ENCODE assay signal across 7 cellular contexts in the genomic region with DNA sequence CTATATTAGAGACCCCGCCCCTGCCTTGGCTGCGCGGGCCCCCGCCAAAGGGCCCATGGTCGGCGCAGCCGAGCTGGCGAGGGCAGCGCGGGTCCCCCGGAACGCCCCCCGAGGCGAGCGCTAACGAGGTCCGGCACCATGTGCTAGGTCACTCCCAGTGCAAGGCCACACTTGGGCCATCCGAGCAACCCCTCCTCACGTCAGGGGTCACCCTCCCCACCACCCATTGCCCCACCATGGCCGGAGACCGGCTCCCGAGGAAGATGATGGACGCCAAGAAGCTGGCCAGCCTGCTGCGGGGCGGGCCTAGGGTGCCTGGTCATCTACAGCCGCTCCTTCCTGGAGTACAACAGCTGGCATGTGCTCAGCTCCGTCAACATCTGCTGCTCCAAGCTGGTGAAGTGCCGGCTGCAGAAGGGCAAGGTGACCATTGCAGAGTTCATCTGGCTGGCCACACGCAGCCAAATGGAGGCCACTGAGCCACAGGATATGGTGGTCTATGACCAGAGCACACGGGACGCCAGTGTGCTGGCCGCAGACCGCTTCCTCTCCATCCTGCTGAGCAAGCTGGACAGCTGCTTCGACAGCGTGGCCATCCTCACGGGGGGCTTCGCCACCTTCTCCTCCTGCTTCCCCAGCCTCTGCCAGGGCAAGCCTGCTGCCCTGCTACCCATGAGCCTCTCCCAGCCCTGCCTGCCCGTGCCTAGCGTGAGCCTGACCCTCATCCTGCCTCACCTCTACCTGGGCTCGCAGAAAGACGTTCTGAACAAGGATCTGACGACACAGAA. TPM values are rescaled to one million over a fixed set of nuclear protein-coding genes. Genes with fewer than 3 reads are reported as not detected.
DNase-seq lines count a peak whose midpoint lies in the region; ATAC-seq and TF ChIP-seq lines count a peak whose summit lies in the region.
"Had no signal": no experiment of that assay in that cellular context is flagged by ENCODE, and none has a peak within 500 bp of the region (broad histone marks: within the 10 kb centered on the region; RNA-seq: fewer than 3 reads in every experiment).

No MANE protein-coding gene starts in this region.

- no peaks in the 10 kb centered on the region for H3F3A ChIP-seq in OCI-LY1 (ENCODE audit: insufficient read depth, low read length)

- intact Hi-C loops in sigmoid colon (cut with DNase I), result no loop called here

- no peak for DNase-seq in coronary artery (ENCODE audit: low spot score)
- DNase-seq in sigmoid colon, result no peak
- DNase-seq: NCI-H1105 treated with DMSO at 0.1 percent for 48 hours, T1000 had no signal

- ATAC-seq in GM21423 (IDR thresholded peaks at IDR 0.05; ENCODE audit: unreplicated experiment) (no peak), GM19452 (IDR thresholded peaks at IDR 0.05; ENCODE audit: unreplicated experiment) (no peak)

- no peaks in the 10 kb centered on the region for H4K20me1 ChIP-seq in OCI-LY1 (ENCODE audit: insufficient read depth, low read length)

- peak overlapping the region; percentile 71 for H3K4me3 ChIP-seq in OCI-LY1 (ENCODE audit: low read depth, low read length, poor library complexity, severe bottlenecking)
- peak overlapping the region; percentile 98 for H3K4me3 ChIP-seq in coronary artery
- peak overlapping the region in 3 of 4 donors; percentile 71 to 91 (median 76) for H3K4me3 ChIP-seq in sigmoid colon

- peaks cover 12% of the 10 kb centered on the region; the same call in 1 of the 2 replicates for H3K79me2 ChIP-seq in OCI-LY1 (ENCODE audit: insufficient read depth, low read length)

- H3K9ac ChIP-seq in OCI-LY1 (ENCODE audit: low read length), result no peak overlapping the region; the same call in 1 of the 2 replicates

- 91 to 93% methylated on average over 42 of the region's 42 CpGs for WGBS in sigmoid colon, 2 donors

- peaks cover 24% of the 10 kb centered on the region for H3K36me3 ChIP-seq in OCI-LY1 (ENCODE audit: insufficient read depth, low read length)
- H3K36me3 ChIP-seq in sigmoid colon, result peaks cover 0 to 51% (median 9%) of the 10 kb centered on the region in 4 donors

- H3K27me3 ChIP-seq in OCI-LY1 (ENCODE audit: insufficient read depth, low read length) (no peaks in the 10 kb centered on the region), sigmoid colon (no peaks in the 10 kb centered on the region)

- H3K9me3 ChIP-seq in OCI-LY1 (ENCODE audit: low read length), result no peaks in the 10 kb centered on the region
- H3K9me3 ChIP-seq in sigmoid colon, result no peaks in the 10 kb centered on the region

- peak overlapping the region; percentile 77; the same call in 1 of the 2 replicates for H3K4me2 ChIP-seq in OCI-LY1 (ENCODE audit: low read length)

- no peak overlapping the region for H3K27ac ChIP-seq in OCI-LY1 (ENCODE audit: low read depth, low read length, poor library complexity, severe bottlenecking)
- peak overlapping the region in 1 of 2 donors; percentile 12 for H3K27ac ChIP-seq in coronary artery
- H3K27ac ChIP-seq in sigmoid colon, result peak overlapping the region; percentile 88 to 94 (median 92)

- H2AFZ ChIP-seq in OCI-LY1 (ENCODE audit: low read length), result no peak overlapping the region

- TF ChIP-seq CTCF in OCI-LY1 (IDR thresholded peaks at IDR 0.05; ENCODE audit: low read length), result no peak
- no peak for TF ChIP-seq CTCF in coronary artery (IDR thresholded peaks at IDR 0.05)
- no peak for TF ChIP-seq CTCF in sigmoid colon (IDR thresholded peaks at IDR 0.05)

- TF ChIP-seq EP300 in sigmoid colon (IDR thresholded peaks at IDR 0.05), result no peak

- no peak for TF ChIP-seq POLR2A in sigmoid colon (IDR thresholded peaks at IDR 0.05)

- H3K9me2 ChIP-seq in OCI-LY1 (ENCODE audit: low read depth, low read length), result no peaks in the 10 kb centered on the region

- peaks cover 18% of the 10 kb centered on the region for H3K4me1 ChIP-seq in OCI-LY1 (ENCODE audit: insufficient read depth, low read length, severe bottlenecking)
- peaks cover 0 to 52% (median 29%) of the 10 kb centered on the region in 4 donors for H3K4me1 ChIP-seq in sigmoid colon

RNA-seq across cellular contexts. Expression of a gene that starts 12.4 kb away (rescaled TPM):
- 10 to 100 TPM; 34.9 to 42.7 (median 39.0) TPM for total RNA-seq in sigmoid colon
- polyA plus RNA-seq in sigmoid colon, result 10 to 100 TPM; 25.2 to 52.3 (median 29.8) TPM

RNA-seq across cellular contexts. Expression of a gene that starts 33.9 kb away (rescaled TPM):
- 1 to 10 TPM; 4.5 to 5.9 (median 5.6) TPM for total RNA-seq in sigmoid colon
- 1 to 10 TPM; 1.2 to 4.7 (median 1.8) TPM for polyA plus RNA-seq in sigmoid colon

RNA-seq across cellular contexts. Expression of a gene that starts 50.1 kb away (rescaled TPM):
- total RNA-seq in sigmoid colon, result 10 to 100 TPM; 28.1 to 36.6 (median 34.5) TPM
- polyA plus RNA-seq in sigmoid colon, result 100 to 1,000 TPM in 1 of 3 donors, 10 to 100 TPM in 2; 76.9 to 134 (median 93.7) TPM

RNA-seq across cellular contexts. Expression of a gene that starts 53.6 kb away (rescaled TPM):
- total RNA-seq in sigmoid colon, result 100 to 1,000 TPM in 1 of 4 donors, 10 to 100 TPM in 3; 42.5 to 138 (median 71.9) TPM
- 10 to 100 TPM; 34.8 to 64.8 (median 40.2) TPM for polyA plus RNA-seq in sigmoid colon
